ENCODE assay signal across 25 cellular contexts in genomic region chr5:33330992-33331391, GRCh38.
"Had no signal": no experiment of that assay in that cellular context is flagged by ENCODE, and none has a peak within 500 bp of the region (broad histone marks: within the 10 kb centered on the region; RNA-seq: fewer than 3 reads in every experiment).

No MANE protein-coding gene starts in this region.

- H3K27me3 Mint-ChIP-seq: natural killer cell treated with Interleukin-12 subunit alpha and Interleukin-12 subunit beta and Interleukin-15 and Interleukin-18, amount 100 ng/mL, for 72 hours; stimulated activated naive B cell treated with anti-CD40 and anti-IgM and Interleukin-4, amounts not matched to agents 10 μg/mL and 1 μg/mL and 100 μg/mL, for 72 hours had no signal

- H3K27ac ChIP-seq: colonic mucosa, heart right ventricle, left ventricle myocardium inferior, pancreas, skin epidermis, testis, tibial nerve, upper lobe of right lung, vagina had no signal

- DNase-seq: colonic mucosa; effector CD4-positive, alpha-beta T cell; endodermal cell; heart right ventricle; hypothalamus; left ventricle myocardium inferior; mesenchymal stem cell; midbrain; occipital lobe; pancreas; stimulated activated CD4-positive, alpha-beta T cell treated with anti-CD3 and anti-CD28 coated beads, Interleukin-2, amount 100 ng/mL, for 24 hours; stimulated activated CD4-positive, alpha-beta T cell treated with anti-CD3 and anti-CD28 coated beads, Interleukin-4, amount 100 ng/mL, for 4 hours; stimulated activated naive B cell treated with anti-CD40 and anti-IgM and Interleukin-4, amounts not matched to agents 10 μg/mL and 1 μg/mL and 100 μg/mL, for 72 hours; stimulated activated naive CD8-positive, alpha-beta T cell treated with anti-CD3 and anti-CD28 coated beads, Interleukin-15, amount 100 ng/mL, for 72 hours; testis; upper lobe of right lung had no signal

- H3K4me1 Mint-ChIP-seq: endodermal cell; stimulated activated naive CD8-positive, alpha-beta T cell treated with anti-CD3 and anti-CD28 coated beads, Interleukin-15, amount 100 ng/mL, for 72 hours had no signal

- H3K4me3 ChIP-seq: colonic mucosa, heart right ventricle, left ventricle myocardium inferior, lung, pancreas, skin epidermis, testis, tibial nerve, upper lobe of right lung, vagina had no signal

- H3K4me3 Mint-ChIP-seq: endodermal cell; natural killer cell treated with Interleukin-12 subunit alpha and Interleukin-12 subunit beta and Interleukin-15 and Interleukin-18, amount 100 ng/mL, for 72 hours; stimulated activated naive B cell treated with anti-CD40 and anti-IgM and Interleukin-4, amounts not matched to agents 10 μg/mL and 1 μg/mL and 100 μg/mL, for 72 hours; stimulated activated naive CD8-positive, alpha-beta T cell treated with anti-CD3 and anti-CD28 coated beads, Interleukin-15, amount 100 ng/mL, for 72 hours had no signal

- FAIRE-seq: frontal cortex, keratinocyte had no signal

- H3K36me3 ChIP-seq: colonic mucosa, heart right ventricle, left ventricle myocardium inferior, pancreas, tibial nerve, upper lobe of right lung, vagina had no signal

- H3K9me3 ChIP-seq: colonic mucosa, heart right ventricle, left ventricle myocardium inferior, pancreas, testis, tibial nerve, upper lobe of right lung, vagina had no signal

- H3K27ac Mint-ChIP-seq: endodermal cell; natural killer cell treated with Interleukin-12 subunit alpha and Interleukin-12 subunit beta and Interleukin-15 and Interleukin-18, amount 100 ng/mL, for 72 hours; progenitor cell of endocrine pancreas; stimulated activated naive B cell treated with anti-CD40 and anti-IgM and Interleukin-4, amounts not matched to agents 10 μg/mL and 1 μg/mL and 100 μg/mL, for 72 hours; stimulated activated naive CD8-positive, alpha-beta T cell treated with anti-CD3 and anti-CD28 coated beads, Interleukin-15, amount 100 ng/mL, for 72 hours had no signal

- H3K27me3 ChIP-seq: colonic mucosa, heart right ventricle, pancreas, testis, tibial nerve, upper lobe of right lung, vagina had no signal

- H3K36me3 Mint-ChIP-seq: natural killer cell treated with Interleukin-12 subunit alpha and Interleukin-12 subunit beta and Interleukin-15 and Interleukin-18, amount 100 ng/mL, for 72 hours; stimulated activated naive B cell treated with anti-CD40 and anti-IgM and Interleukin-4, amounts not matched to agents 10 μg/mL and 1 μg/mL and 100 μg/mL, for 72 hours had no signal

- H3K4me1 ChIP-seq: colonic mucosa, left ventricle myocardium inferior, pancreas, testis, upper lobe of right lung had no signal

- H3K9me3 Mint-ChIP-seq: endodermal cell had no signal

- ATAC-seq: heart right ventricle; natural killer cell treated with Interleukin-12 subunit alpha and Interleukin-12 subunit beta and Interleukin-15 and Interleukin-18, amount 100 ng/mL, for 72 hours; pancreas; sciatic nerve; stimulated activated naive B cell treated with anti-CD40 and anti-IgM and Interleukin-4, amounts not matched to agents 10 μg/mL and 1 μg/mL and 100 μg/mL, for 72 hours; stimulated activated naive CD8-positive, alpha-beta T cell treated with anti-CD3 and anti-CD28 coated beads, Interleukin-15, amount 100 ng/mL, for 72 hours; upper lobe of right lung had no signal
